In the genomic region with DNA sequence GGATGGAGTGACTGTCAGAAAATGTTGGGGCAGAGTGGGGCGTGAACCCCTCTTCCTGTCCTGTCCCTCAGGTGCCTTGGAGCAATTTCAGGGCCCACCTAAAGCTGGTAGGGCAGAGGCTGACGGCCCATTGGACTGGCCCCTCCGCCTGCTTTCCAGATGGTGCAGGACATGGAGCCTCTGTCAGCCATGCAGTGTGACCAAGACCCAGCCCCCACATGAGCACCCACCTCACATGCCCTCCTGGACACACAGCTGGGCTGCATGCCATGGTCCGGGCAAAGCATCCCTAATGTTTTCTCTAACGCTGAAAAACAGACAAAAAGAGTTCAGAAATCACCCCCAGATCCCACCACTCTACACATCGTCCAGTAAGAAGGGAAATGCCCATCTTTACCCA, we compare ENCODE assay signal across 9 cellular contexts.
"Had no signal": no experiment of that assay in that cellular context is flagged by ENCODE, and none has a peak within 500 bp of the region (broad histone marks: within the 10 kb centered on the region; RNA-seq: fewer than 3 reads in every experiment).

No MANE protein-coding gene starts in this region.

- H3K9me3 Mint-ChIP-seq: GM23338, HFFc6 had no signal

- H3K4me3 ChIP-seq: GM23338, HAP-1, K562 had no signal

- FAIRE-seq: HTR-8/SVneo, K562 had no signal

- H3K4me1 ChIP-seq: HAP-1 had no signal

- ATAC-seq: GM23338, HCT116, K562 had no signal

- H3K4me1 Mint-ChIP-seq: GM23338 had no signal

- H2AFZ ChIP-seq: GM23338 had no signal

- H3K4me2 ChIP-seq: GM23338 had no signal

- H3K4me3 Mint-ChIP-seq: GM23338, HFFc6 had no signal

- H3K27ac Mint-ChIP-seq: GM23338, HFFc6 had no signal

- H3K9me3 ChIP-seq: HAP-1 had no signal

- DNase-seq: H7, HFFc6, IMR-90, KG1 had no signal

- H3K36me3 ChIP-seq: HAP-1 had no signal
